ENCODE assay signal across 1 cellular context in the genomic region with DNA sequence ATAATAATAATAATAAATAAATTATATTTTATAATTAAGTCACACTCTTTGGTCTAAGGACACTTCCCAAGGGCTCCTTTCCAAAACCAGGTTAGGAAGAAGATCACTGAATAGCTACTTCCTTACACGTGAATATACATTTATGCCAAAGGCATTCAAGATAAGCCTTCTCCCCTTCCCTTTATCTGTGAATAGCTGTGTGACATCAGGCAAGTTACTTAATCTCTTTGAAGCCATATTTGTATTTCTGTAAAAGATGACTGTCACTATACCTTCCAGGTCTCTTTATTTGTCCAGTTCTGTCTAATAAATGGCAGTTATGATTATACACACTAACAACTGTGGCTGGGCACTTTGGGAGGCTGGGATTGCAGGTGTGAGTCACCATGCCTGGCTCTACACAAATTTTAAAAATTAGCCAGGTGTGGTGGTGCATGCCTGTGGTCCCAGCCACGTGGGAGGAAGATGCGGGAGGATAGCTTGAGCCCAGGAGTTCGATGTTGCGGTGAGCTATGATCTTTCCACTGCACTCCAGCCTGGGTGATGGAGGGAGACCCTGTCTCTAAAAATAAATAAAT.
TF ChIP-seq lines count a peak whose summit lies in the region.

No MANE protein-coding gene starts in this region.

TF ChIP-seq in K562, 482 proteins besides CTCF, POLR2A, EP300 and RAD21 (continued from another document):
- TF ChIP-seq, protein P1, sequence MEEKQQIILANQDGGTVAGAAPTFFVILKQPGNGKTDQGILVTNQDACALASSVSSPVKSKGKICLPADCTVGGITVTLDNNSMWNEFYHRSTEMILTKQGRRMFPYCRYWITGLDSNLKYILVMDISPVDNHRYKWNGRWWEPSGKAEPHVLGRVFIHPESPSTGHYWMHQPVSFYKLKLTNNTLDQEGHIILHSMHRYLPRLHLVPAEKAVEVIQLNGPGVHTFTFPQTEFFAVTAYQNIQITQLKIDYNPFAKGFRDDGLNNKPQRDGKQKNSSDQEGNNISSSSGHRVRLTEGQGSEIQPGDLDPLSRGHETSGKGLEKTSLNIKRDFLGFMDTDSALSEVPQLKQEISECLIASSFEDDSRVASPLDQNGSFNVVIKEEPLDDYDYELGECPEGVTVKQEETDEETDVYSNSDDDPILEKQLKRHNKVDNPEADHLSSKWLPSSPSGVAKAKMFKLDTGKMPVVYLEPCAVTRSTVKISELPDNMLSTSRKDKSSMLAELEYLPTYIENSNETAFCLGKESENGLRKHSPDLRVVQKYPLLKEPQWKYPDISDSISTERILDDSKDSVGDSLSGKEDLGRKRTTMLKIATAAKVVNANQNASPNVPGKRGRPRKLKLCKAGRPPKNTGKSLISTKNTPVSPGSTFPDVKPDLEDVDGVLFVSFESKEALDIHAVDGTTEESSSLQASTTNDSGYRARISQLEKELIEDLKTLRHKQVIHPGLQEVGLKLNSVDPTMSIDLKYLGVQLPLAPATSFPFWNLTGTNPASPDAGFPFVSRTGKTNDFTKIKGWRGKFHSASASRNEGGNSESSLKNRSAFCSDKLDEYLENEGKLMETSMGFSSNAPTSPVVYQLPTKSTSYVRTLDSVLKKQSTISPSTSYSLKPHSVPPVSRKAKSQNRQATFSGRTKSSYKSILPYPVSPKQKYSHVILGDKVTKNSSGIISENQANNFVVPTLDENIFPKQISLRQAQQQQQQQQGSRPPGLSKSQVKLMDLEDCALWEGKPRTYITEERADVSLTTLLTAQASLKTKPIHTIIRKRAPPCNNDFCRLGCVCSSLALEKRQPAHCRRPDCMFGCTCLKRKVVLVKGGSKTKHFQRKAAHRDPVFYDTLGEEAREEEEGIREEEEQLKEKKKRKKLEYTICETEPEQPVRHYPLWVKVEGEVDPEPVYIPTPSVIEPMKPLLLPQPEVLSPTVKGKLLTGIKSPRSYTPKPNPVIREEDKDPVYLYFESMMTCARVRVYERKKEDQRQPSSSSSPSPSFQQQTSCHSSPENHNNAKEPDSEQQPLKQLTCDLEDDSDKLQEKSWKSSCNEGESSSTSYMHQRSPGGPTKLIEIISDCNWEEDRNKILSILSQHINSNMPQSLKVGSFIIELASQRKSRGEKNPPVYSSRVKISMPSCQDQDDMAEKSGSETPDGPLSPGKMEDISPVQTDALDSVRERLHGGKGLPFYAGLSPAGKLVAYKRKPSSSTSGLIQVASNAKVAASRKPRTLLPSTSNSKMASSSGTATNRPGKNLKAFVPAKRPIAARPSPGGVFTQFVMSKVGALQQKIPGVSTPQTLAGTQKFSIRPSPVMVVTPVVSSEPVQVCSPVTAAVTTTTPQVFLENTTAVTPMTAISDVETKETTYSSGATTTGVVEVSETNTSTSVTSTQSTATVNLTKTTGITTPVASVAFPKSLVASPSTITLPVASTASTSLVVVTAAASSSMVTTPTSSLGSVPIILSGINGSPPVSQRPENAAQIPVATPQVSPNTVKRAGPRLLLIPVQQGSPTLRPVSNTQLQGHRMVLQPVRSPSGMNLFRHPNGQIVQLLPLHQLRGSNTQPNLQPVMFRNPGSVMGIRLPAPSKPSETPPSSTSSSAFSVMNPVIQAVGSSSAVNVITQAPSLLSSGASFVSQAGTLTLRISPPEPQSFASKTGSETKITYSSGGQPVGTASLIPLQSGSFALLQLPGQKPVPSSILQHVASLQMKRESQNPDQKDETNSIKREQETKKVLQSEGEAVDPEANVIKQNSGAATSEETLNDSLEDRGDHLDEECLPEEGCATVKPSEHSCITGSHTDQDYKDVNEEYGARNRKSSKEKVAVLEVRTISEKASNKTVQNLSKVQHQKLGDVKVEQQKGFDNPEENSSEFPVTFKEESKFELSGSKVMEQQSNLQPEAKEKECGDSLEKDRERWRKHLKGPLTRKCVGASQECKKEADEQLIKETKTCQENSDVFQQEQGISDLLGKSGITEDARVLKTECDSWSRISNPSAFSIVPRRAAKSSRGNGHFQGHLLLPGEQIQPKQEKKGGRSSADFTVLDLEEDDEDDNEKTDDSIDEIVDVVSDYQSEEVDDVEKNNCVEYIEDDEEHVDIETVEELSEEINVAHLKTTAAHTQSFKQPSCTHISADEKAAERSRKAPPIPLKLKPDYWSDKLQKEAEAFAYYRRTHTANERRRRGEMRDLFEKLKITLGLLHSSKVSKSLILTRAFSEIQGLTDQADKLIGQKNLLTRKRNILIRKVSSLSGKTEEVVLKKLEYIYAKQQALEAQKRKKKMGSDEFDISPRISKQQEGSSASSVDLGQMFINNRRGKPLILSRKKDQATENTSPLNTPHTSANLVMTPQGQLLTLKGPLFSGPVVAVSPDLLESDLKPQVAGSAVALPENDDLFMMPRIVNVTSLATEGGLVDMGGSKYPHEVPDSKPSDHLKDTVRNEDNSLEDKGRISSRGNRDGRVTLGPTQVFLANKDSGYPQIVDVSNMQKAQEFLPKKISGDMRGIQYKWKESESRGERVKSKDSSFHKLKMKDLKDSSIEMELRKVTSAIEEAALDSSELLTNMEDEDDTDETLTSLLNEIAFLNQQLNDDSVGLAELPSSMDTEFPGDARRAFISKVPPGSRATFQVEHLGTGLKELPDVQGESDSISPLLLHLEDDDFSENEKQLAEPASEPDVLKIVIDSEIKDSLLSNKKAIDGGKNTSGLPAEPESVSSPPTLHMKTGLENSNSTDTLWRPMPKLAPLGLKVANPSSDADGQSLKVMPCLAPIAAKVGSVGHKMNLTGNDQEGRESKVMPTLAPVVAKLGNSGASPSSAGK (IDR thresholded peaks at IDR 0.05), result 0 out of 2 replicates have a peak, but pooled peaks have one; percentile 12
- TF ChIP-seq KLF1 (tag; IDR thresholded peaks at IDR 0.05) (no peak), SMARCA4 (IDR thresholded peaks at IDR 0.05) (0 out of 2 replicates have a peak, but pooled peaks have one; percentile 42)
